10 cellular contexts compared by ENCODE assay signal in genomic region chr5:150137997-150138396, GRCh38. TPM values are rescaled to one million over a fixed set of nuclear protein-coding genes. Genes with fewer than 3 reads are reported as not detected.
DNase-seq lines count a peak whose midpoint lies in the region; ATAC-seq and TF ChIP-seq lines count a peak whose summit lies in the region.
"Had no signal": no experiment of that assay in that cellular context is flagged by ENCODE, and none has a peak within 500 bp of the region (broad histone marks: within the 10 kb centered on the region; RNA-seq: fewer than 3 reads in every experiment).

No MANE protein-coding gene starts in this region.

- 77% methylated on average over 5 of the region's 5 CpGs for WGBS in hepatocyte (ENCODE audit: low lambda C conversion rate, missing lambda C conversion rate)

- H3K4me1 Mint-ChIP-seq in Caco-2 (ENCODE audit: low read depth, unreplicated experiment), result peaks cover 51% of the 10 kb centered on the region

- H3K27ac Mint-ChIP-seq in Caco-2 (ENCODE audit: unreplicated experiment), result peak overlapping the region; percentile 92
- H3K27ac Mint-ChIP-seq: activated T-helper 2 cell treated with anti-CD3 and anti-CD28 coated beads, Interferon-gamma antibody, Interleukin-2, Interleukin-4, amounts not matched to agents 10 μg/mL and 5 μg/mL and 100 μg/mL, durations not matched to agents 14 hours and 24 hours and 36 hours had no signal

- peak overlapping the region; percentile 51 for H3K4me2 ChIP-seq in hepatocyte

- TSS peak; percentile 80 for BruUV-seq in Caco-2 (replicated peaks; lab: Mats Ljungman, UMichigan)

- in situ Hi-C loops in gastrocnemius medialis (cut with MboI; ENCODE audit: low sequenced_read_pairs in 4 of 4) (no loop called here), GM13977 (cut with MboI; ENCODE audit: low pct_unique_long_range_greater_than_20kb, low sequenced_read_pairs, unreplicated experiment) (no loop called here)

- no peaks in the 10 kb centered on the region for H3K27me3 Mint-ChIP-seq in Caco-2 (ENCODE audit: insufficient read depth, unreplicated experiment)

- POLR2A ChIA-PET in Caco-2 (lab: Charles Lee), result interaction anchor here (1.0 kb wide), 1 partner anchor 24 kb away, joined by 4 read pairs; no protein-coding TSS in a partner anchor

- no peaks in the 10 kb centered on the region for H3K9me2 ChIP-seq in hepatocyte (replicated peaks; ENCODE audit: insufficient read depth)

- H3K4me3 ChIP-seq in Caco-2 (ENCODE audit: low read depth, low read length) (no peak overlapping the region), hepatocyte (no peak overlapping the region), gastrocnemius medialis (peak overlapping the region in 1 of 4 donors; percentile 13)

- peaks cover 10% of the 10 kb centered on the region for H3K36me3 Mint-ChIP-seq in Caco-2 (ENCODE audit: insufficient read depth, unreplicated experiment)

- no peak for TF ChIP-seq POLR2A in gastrocnemius medialis (IDR thresholded peaks at IDR 0.05)

- H3K4me1 ChIP-seq in Caco-2 (peaks cover 72% of the 10 kb centered on the region), hepatocyte (ENCODE audit: insufficient read depth) (peaks cover 64% of the 10 kb centered on the region), gastrocnemius medialis (peaks cover 5 to 12% of the 10 kb centered on the region in 2 donors)

- no peaks in the 10 kb centered on the region for H3K9me3 Mint-ChIP-seq in Caco-2 (ENCODE audit: unreplicated experiment)
- H3K9me3 Mint-ChIP-seq: activated T-helper 2 cell treated with anti-CD3 and anti-CD28 coated beads, Interferon-gamma antibody, Interleukin-2, Interleukin-4, amounts not matched to agents 10 μg/mL and 5 μg/mL and 100 μg/mL, durations not matched to agents 14 hours and 24 hours and 36 hours had no signal

- TF ChIP-seq CTCF in Caco-2 (IDR thresholded peaks at IDR 0.05; ENCODE audit: insufficient read depth in 1 of 2, low read depth in 1 of 2, low read length in 1 of 2, severe bottlenecking in 1 of 2, unreplicated experiment in 1 of 2) (no peak), hepatocyte (IDR thresholded peaks at IDR 0.05; ENCODE audit: poor library complexity) (no peak), gastrocnemius medialis (IDR thresholded peaks at IDR 0.05 in 4 of 5, conservative IDR thresholded peaks at IDR 0.05 in 1 of 5) (no peak), GM13977 (IDR thresholded peaks at IDR 0.05; ENCODE audit: extremely low read depth, insufficient read depth, missing control alignments) (no peak)

- ATAC-seq in gastrocnemius medialis (no peak), GM18517 (IDR thresholded peaks at IDR 0.05; ENCODE audit: unreplicated experiment) (no peak)

- H3K79me2 ChIP-seq in hepatocyte, result peaks cover 20% of the 10 kb centered on the region

- no peak for DNase-seq in Caco-2
- DNase-seq in astrocyte of the hippocampus (ENCODE audit: low read depth, low spot score), result peak; percentile 55
- DNase-seq in hepatocyte (ENCODE audit: low spot score), result no peak
- no peak for DNase-seq in gastrocnemius medialis
- no peak for DNase-seq in stimulated activated CD4-positive, alpha-beta T cell treated with anti-CD3 and anti-CD28 coated beads, Interleukin-4, amount 100 ng/mL, for 4 hours
- DNase-seq in NCI-H1417 (lab: John Stamatoyannopoulos, UW), result no peak
- DNase-seq in GM13977 (ENCODE audit: low spot score), result no peak

- H3K27ac ChIP-seq in hepatocyte (peak overlapping the region; percentile 93), gastrocnemius medialis (peak overlapping the region; percentile 75 to 82 (median 78))

- H4K20me1 ChIP-seq in hepatocyte (ENCODE audit: insufficient read depth, poor library complexity, severe bottlenecking), result no peaks in the 10 kb centered on the region

- intact Hi-C loops in Caco-2 (cut with micrococcal nuclease; ENCODE audit: unreplicated experiment) (loop anchor here (1.0 kb wide), 1 partner anchor 23 kb away; no protein-coding TSS in a partner anchor), gastrocnemius medialis (cut with DNase I; ENCODE audit: low total_unique reads) (loop anchor here (10.0 kb wide), 1 partner anchor 217 kb away; the partner anchor contains the start of gene TCOF1)

- no peak overlapping the region for H2AFZ ChIP-seq in hepatocyte

- H3K9me3 ChIP-seq in Caco-2, result no peaks in the 10 kb centered on the region
- H3K9me3 ChIP-seq in hepatocyte (ENCODE audit: low read depth), result no peaks in the 10 kb centered on the region
- no peaks in the 10 kb centered on the region for H3K9me3 ChIP-seq in gastrocnemius medialis

- H3K27me3 ChIP-seq in Caco-2 (replicated peaks; ENCODE audit: control insufficient read depth, insufficient read depth, low read length), result no peaks in the 10 kb centered on the region
- no peaks in the 10 kb centered on the region for H3K27me3 ChIP-seq in hepatocyte
- no peaks in the 10 kb centered on the region for H3K27me3 ChIP-seq in gastrocnemius medialis

- H3K4me3 Mint-ChIP-seq in Caco-2 (ENCODE audit: unreplicated experiment), result peak overlapping the region; percentile 72

- CTCF ChIA-PET in Caco-2 (lab: Charles Lee), result interaction anchor here (0.9 to 2.7 kb wide), 7 partner anchors 10 to 70 kb away, joined by 3 to 15 read pairs (median 4); no protein-coding TSS in a partner anchor

- H3K36me3 ChIP-seq in Caco-2 (ENCODE audit: control insufficient read depth, insufficient read depth, low read length) (no peaks in the 10 kb centered on the region), hepatocyte (replicated peaks; ENCODE audit: insufficient read depth, low read depth) (no peaks in the 10 kb centered on the region), gastrocnemius medialis (no peaks in the 10 kb centered on the region)

RNA-seq across cellular contexts. Expression of gene PDGFRB, which starts 17.6 kb away (rescaled TPM):
- total RNA-seq in Caco-2 (2022), result 5.9 and 7.2 TPM in 2 replicates
- total RNA-seq in hepatocyte, result 36.8 and 55.1 TPM in 2 replicates
- polyA plus RNA-seq in hepatocyte, result 55.2 and 62.9 TPM in 2 replicates
- total RNA-seq in gastrocnemius medialis, result 10 to 100 TPM; 27.9 to 58.4 (median 52.5) TPM

RNA-seq across cellular contexts. Expression of gene CDX1, which starts 28.6 kb away (rescaled TPM):
- total RNA-seq in Caco-2 (2022), result 0.29 and 0.65 TPM in 2 replicates
- total RNA-seq in hepatocyte, result 54.6 and 58.2 TPM in 2 replicates
- polyA plus RNA-seq in hepatocyte, result 43.3 and 46.9 TPM in 2 replicates
- 1 to 10 TPM in 1 of 4 donors, not detected in 3; 1.5 TPM for total RNA-seq in gastrocnemius medialis
- total RNA-seq: activated T-helper 2 cell treated with anti-CD3 and anti-CD28 coated beads, Interferon-gamma antibody, Interleukin-2, Interleukin-4, amounts not matched to agents 10 μg/mL and 5 μg/mL and 100 μg/mL, durations not matched to agents 14 hours and 24 hours and 36 hours; myocyte had no signal

RNA-seq across cellular contexts. Expression of gene CSF1R, which starts 51.6 kb away (rescaled TPM):
- total RNA-seq in Caco-2 (2022), result 5.8 and 8.2 TPM in 2 replicates
- total RNA-seq in hepatocyte, result 4.5 and 4.7 TPM in 2 replicates
- 3.6 and 5.1 TPM in 2 replicates for polyA plus RNA-seq in hepatocyte
- 10 to 100 TPM in 2 of 4 donors, 1 to 10 TPM in 2; 7.5 to 17.0 (median 9.8) TPM for total RNA-seq in gastrocnemius medialis
- total RNA-seq: myocyte had no signal

RNA-seq across cellular contexts. Expression of gene SLC6A7, which starts 51.9 kb away (rescaled TPM):
- total RNA-seq in Caco-2 (2022) (not detected in 2 replicates), hepatocyte (0.88 and 1.1 TPM in 2 replicates), gastrocnemius medialis (under 1 TPM in 1 of 4 donors, not detected in 3; 0.07 TPM)
- polyA plus RNA-seq in hepatocyte, result 0.39 and 0.99 TPM in 2 replicates
- total RNA-seq: activated T-helper 2 cell treated with anti-CD3 and anti-CD28 coated beads, Interferon-gamma antibody, Interleukin-2, Interleukin-4, amounts not matched to agents 10 μg/mL and 5 μg/mL and 100 μg/mL, durations not matched to agents 14 hours and 24 hours and 36 hours; myocyte had no signal

Comparison
In these comparisons a context has a peak if more than half of its experiments do, and no peak if none do; other contexts are left out.
1. RNA of gene CDX1, which starts 28.6 kb away (total RNA-seq): 54.6 to 58.2 TPM in hepatocyte; 0.29 to 0.65 TPM in Caco-2 and 1.5 TPM in gastrocnemius medialis; every median in the first group is over 10 times any median in the second.